In the genomic region with DNA sequence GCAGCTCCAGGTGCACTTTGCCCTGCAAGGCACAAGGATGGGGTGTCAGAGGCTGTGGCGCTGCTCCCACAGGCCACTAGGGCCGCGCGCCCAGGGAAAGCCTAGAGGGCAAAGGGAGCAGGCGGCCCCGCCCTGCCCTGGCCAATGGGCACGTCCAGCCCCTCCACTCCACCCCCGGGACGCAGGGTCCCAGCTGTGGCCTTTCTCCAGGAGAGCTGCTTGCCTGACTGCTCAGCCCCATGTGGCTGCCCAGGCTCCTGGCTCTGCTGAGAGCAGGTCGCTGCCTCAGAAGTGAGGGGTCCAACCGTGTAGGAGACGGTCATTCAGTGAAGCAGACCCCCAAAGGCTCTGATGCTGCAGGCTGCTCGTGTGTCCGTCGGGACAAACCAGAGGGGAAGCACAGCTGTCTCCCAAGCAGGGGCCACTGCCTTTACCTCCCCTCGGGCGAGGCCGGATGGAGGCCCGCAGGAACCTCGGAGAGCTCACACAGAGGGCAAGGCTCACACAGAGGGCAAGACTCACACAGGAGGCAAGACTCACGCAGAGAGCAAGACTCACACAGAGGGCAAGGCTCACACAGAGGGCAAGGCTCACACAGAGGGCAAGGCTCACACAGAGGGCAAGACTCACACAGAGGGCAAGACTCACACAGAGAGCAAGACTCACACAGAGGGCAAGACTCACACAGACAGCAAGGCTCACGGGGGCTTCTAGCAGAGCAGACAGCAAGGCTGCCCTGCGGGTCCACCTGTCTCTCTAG, we compare ENCODE assay signal across 2 cellular contexts.
TF ChIP-seq lines count a peak whose summit lies in the region.

No MANE protein-coding gene starts in this region.

TF ChIP-seq in GM23338, 12 proteins besides CTCF, POLR2A, EP300 and RAD21 (continues in another document):
- TF ChIP-seq, protein P1, sequence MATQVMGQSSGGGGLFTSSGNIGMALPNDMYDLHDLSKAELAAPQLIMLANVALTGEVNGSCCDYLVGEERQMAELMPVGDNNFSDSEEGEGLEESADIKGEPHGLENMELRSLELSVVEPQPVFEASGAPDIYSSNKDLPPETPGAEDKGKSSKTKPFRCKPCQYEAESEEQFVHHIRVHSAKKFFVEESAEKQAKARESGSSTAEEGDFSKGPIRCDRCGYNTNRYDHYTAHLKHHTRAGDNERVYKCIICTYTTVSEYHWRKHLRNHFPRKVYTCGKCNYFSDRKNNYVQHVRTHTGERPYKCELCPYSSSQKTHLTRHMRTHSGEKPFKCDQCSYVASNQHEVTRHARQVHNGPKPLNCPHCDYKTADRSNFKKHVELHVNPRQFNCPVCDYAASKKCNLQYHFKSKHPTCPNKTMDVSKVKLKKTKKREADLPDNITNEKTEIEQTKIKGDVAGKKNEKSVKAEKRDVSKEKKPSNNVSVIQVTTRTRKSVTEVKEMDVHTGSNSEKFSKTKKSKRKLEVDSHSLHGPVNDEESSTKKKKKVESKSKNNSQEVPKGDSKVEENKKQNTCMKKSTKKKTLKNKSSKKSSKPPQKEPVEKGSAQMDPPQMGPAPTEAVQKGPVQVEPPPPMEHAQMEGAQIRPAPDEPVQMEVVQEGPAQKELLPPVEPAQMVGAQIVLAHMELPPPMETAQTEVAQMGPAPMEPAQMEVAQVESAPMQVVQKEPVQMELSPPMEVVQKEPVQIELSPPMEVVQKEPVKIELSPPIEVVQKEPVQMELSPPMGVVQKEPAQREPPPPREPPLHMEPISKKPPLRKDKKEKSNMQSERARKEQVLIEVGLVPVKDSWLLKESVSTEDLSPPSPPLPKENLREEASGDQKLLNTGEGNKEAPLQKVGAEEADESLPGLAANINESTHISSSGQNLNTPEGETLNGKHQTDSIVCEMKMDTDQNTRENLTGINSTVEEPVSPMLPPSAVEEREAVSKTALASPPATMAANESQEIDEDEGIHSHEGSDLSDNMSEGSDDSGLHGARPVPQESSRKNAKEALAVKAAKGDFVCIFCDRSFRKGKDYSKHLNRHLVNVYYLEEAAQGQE (IDR thresholded peaks at IDR 0.05; ENCODE audit: unreplicated experiment): no peak
- TF ChIP-seq EZH2 (IDR thresholded peaks at IDR 0.05; ENCODE audit: low read depth, unreplicated experiment) (no peak), NANOG (IDR thresholded peaks at IDR 0.05; ENCODE audit: borderline replicate concordance) (no peak), JUNB (IDR thresholded peaks at IDR 0.05; ENCODE audit: unreplicated experiment) (no peak), ZNF114 (CRISPR knock-in tag; IDR thresholded peaks at IDR 0.05) (no peak), CREB1 (CRISPR knock-in tag; IDR thresholded peaks at IDR 0.05; ENCODE audit: low read depth) (no peak), POLR2AphosphoS5 (IDR thresholded peaks at IDR 0.05; ENCODE audit: low read depth) (no peak)
- TF ChIP-seq, protein P2, sequence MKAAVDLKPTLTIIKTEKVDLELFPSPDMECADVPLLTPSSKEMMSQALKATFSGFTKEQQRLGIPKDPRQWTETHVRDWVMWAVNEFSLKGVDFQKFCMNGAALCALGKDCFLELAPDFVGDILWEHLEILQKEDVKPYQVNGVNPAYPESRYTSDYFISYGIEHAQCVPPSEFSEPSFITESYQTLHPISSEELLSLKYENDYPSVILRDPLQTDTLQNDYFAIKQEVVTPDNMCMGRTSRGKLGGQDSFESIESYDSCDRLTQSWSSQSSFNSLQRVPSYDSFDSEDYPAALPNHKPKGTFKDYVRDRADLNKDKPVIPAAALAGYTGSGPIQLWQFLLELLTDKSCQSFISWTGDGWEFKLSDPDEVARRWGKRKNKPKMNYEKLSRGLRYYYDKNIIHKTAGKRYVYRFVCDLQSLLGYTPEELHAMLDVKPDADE (IDR thresholded peaks at IDR 0.05): no peak

TF ChIP-seq in IMR-90, 13 proteins besides CTCF, POLR2A, EP300 and RAD21:
- TF ChIP-seq BHLHE40 (IDR thresholded peaks at IDR 0.05; ENCODE audit: low read depth, low read length): no peak
- TF ChIP-seq CHD1 (IDR thresholded peaks at IDR 0.05; ENCODE audit: low read depth, low read length): no peak
- TF ChIP-seq MAFK (IDR thresholded peaks at IDR 0.05; ENCODE audit: low read depth, low read length): no peak
- TF ChIP-seq CEBPB (IDR thresholded peaks at IDR 0.05; ENCODE audit: low read depth, low read length): no peak
- TF ChIP-seq RCOR1 (IDR thresholded peaks at IDR 0.05; ENCODE audit: insufficient replicate concordance, low read length): no peak
